34 cellular contexts compared by ENCODE assay signal in genomic region chr1:241118049-241118448, GRCh38.
"Had no signal": no experiment of that assay in that cellular context is flagged by ENCODE, and none has a peak within 500 bp of the region (broad histone marks: within the 10 kb centered on the region; RNA-seq: fewer than 3 reads in every experiment).

No MANE protein-coding gene starts in this region.

- FAIRE-seq: TTC549 had no signal

- H3K4me3 ChIP-seq: ascending aorta, body of pancreas, breast epithelium had no signal

- H3K27me3 ChIP-seq: ascending aorta, body of pancreas, brain microvascular endothelial cell, breast epithelium had no signal

- DNase-seq: activated B cell treated with CpG ODN at 0.5 μM for 24 hours; activated CD4-positive, alpha-beta memory T cell treated with anti-CD3 and anti-CD28 coated beads for 36 hours; activated CD4-positive, alpha-beta T cell treated with anti-CD3 and anti-CD28 coated beads for 4 hours; activated CD4-positive, alpha-beta T cell treated with anti-CD3 and anti-CD28 coated beads, Interleukin-2, amount 10 ng/mL, durations not matched to agents 24 days and 14 days; activated CD4-positive, alpha-beta T cell treated with anti-CD3 and anti-CD28 coated beads, Interleukin-2, amount 50 U/mL, for 1 hour; activated CD4-positive, alpha-beta T cell treated with anti-CD3 and anti-CD28 coated beads, Interleukin-2, amount 50 U/mL, for 4 hours; activated CD4-positive, CD25-positive, alpha-beta regulatory T cell treated with anti-CD3 and anti-CD28 coated beads, Interleukin-2, amount 50 U/mL, for 72 hours; activated CD8-positive, alpha-beta memory T cell treated with anti-CD3 and anti-CD28 coated beads, Interleukin-2, amount 50 U/mL, for 4 hours; activated CD8-positive, alpha-beta T cell treated with anti-CD3 and anti-CD28 coated beads for 36 hours; activated effector memory CD4-positive, alpha-beta T cell treated with anti-CD3 and anti-CD28 coated beads, Interleukin-2, amount 50 U/mL, for 16 hours; activated gamma-delta T cell treated with Interleukin-2 at 50 U/mL for 16 hours; activated naive CD4-positive, alpha-beta T cell; activated naive CD4-positive, alpha-beta T cell treated with anti-CD3 and anti-CD28 coated beads for 36 hours; activated naive CD8-positive, alpha-beta T cell treated with anti-CD3 and anti-CD28 coated beads, Interleukin-2, amount 10 ng/mL, durations not matched to agents 7 days and 5 days; activated naive CD8-positive, alpha-beta T cell treated with anti-CD3 and anti-CD28 coated beads, Interleukin-2, amount 50 U/mL, for 24 hours; activated T-cell treated with anti-CD3 and anti-CD28 coated beads for 4 hours; activated T-cell treated with anti-CD3 and anti-CD28 coated beads, Interleukin-2, amount 50 U/mL, for 1 hour; activated T-cell treated with anti-CD3 and anti-CD28 coated beads, Interleukin-2, amount 50 U/mL, for 4 hours; activated T-cell treated with anti-CD3 and anti-CD28 coated beads, Interleukin-2, amount 50 U/mL, for 72 hours; amygdala; anterior cingulate cortex; body of pancreas; brain microvascular endothelial cell; central memory CD4-positive, alpha-beta T cell; T-cell; T-helper 17 cell had no signal

- H3K4me3 Mint-ChIP-seq: activated B cell treated with CpG ODN at 0.5 μM for 24 hours; activated CD4-positive, alpha-beta memory T cell treated with anti-CD3 and anti-CD28 coated beads for 36 hours; activated CD4-positive, alpha-beta T cell treated with anti-CD3 and anti-CD28 coated beads, Interleukin-2, amount 10 ng/mL, durations not matched to agents 24 days and 14 days; activated CD8-positive, alpha-beta T cell treated with anti-CD3 and anti-CD28 coated beads for 36 hours; activated naive CD4-positive, alpha-beta T cell treated with anti-CD3 and anti-CD28 coated beads for 36 hours; activated naive CD4-positive, alpha-beta T cell treated with anti-CD3 and anti-CD28 coated beads, Interleukin-2, amount 50 U/mL, for 24 hours; activated naive CD8-positive, alpha-beta T cell; activated naive CD8-positive, alpha-beta T cell treated with anti-CD3 and anti-CD28 coated beads, Interleukin-2, amount 10 ng/mL, durations not matched to agents 7 days and 5 days; activated naive CD8-positive, alpha-beta T cell treated with anti-CD3 and anti-CD28 coated beads, Interleukin-2, amount 50 U/mL, for 24 hours; activated T-cell treated with anti-CD3 and anti-CD28 coated beads, Interleukin-2, amount 50 U/mL, for 4 hours; activated T-cell treated with anti-CD3 and anti-CD28 coated beads, Interleukin-2, amount 50 U/mL, for 72 hours; activated T-helper 1 cell treated with anti-CD3 and anti-CD28 coated beads, Interleukin-12 subunit alpha, Interleukin-12 subunit beta, Interleukin-2, Interleukin-4 antibody, amounts not matched to agents 30 ng/mL and 10 ng/mL and 1 ng/mL, durations not matched to agents 14 hours and 24 hours and 36 hours; activated T-helper 17 cell treated with anti-CD3 and anti-CD28 coated beads, Interleukin-2, amount 50 U/mL, for 72 hours; T-cell; T-helper 17 cell had no signal

- H3K27ac Mint-ChIP-seq: activated B cell treated with CpG ODN at 0.5 μM for 24 hours; activated CD4-positive, alpha-beta memory T cell treated with anti-CD3 and anti-CD28 coated beads for 36 hours; activated CD4-positive, alpha-beta T cell treated with anti-CD3 and anti-CD28 coated beads, Interleukin-2, amount 10 ng/mL, durations not matched to agents 24 days and 14 days; activated CD8-positive, alpha-beta T cell treated with anti-CD3 and anti-CD28 coated beads for 36 hours; activated naive CD4-positive, alpha-beta T cell treated with anti-CD3 and anti-CD28 coated beads for 36 hours; activated naive CD4-positive, alpha-beta T cell treated with anti-CD3 and anti-CD28 coated beads, Interleukin-2, amount 50 U/mL, for 24 hours; activated naive CD8-positive, alpha-beta T cell; activated naive CD8-positive, alpha-beta T cell treated with anti-CD3 and anti-CD28 coated beads, Interleukin-2, amount 10 ng/mL, durations not matched to agents 7 days and 5 days; activated naive CD8-positive, alpha-beta T cell treated with anti-CD3 and anti-CD28 coated beads, Interleukin-2, amount 50 U/mL, for 24 hours; activated T-cell treated with anti-CD3 and anti-CD28 coated beads, Interleukin-2, amount 50 U/mL, for 72 hours; activated T-helper 1 cell treated with anti-CD3 and anti-CD28 coated beads, Interleukin-12 subunit alpha, Interleukin-12 subunit beta, Interleukin-2, Interleukin-4 antibody, amounts not matched to agents 30 ng/mL and 10 ng/mL and 1 ng/mL, durations not matched to agents 14 hours and 24 hours and 36 hours; activated T-helper 17 cell treated with anti-CD3 and anti-CD28 coated beads, Interleukin-2, amount 50 U/mL, for 72 hours; T-cell; T-helper 17 cell had no signal

- H3K36me3 Mint-ChIP-seq: activated CD4-positive, alpha-beta memory T cell treated with anti-CD3 and anti-CD28 coated beads for 36 hours; activated naive CD4-positive, alpha-beta T cell treated with anti-CD3 and anti-CD28 coated beads, Interleukin-2, amount 50 U/mL, for 24 hours; activated naive CD8-positive, alpha-beta T cell; activated naive CD8-positive, alpha-beta T cell treated with anti-CD3 and anti-CD28 coated beads, Interleukin-2, amount 10 ng/mL, durations not matched to agents 7 days and 5 days; T-cell had no signal

- H3K4me1 Mint-ChIP-seq: activated B cell treated with CpG ODN at 0.5 μM for 24 hours; activated CD4-positive, alpha-beta T cell treated with anti-CD3 and anti-CD28 coated beads, Interleukin-2, amount 10 ng/mL, durations not matched to agents 24 days and 14 days; activated naive CD4-positive, alpha-beta T cell treated with anti-CD3 and anti-CD28 coated beads, Interleukin-2, amount 50 U/mL, for 24 hours; activated naive CD8-positive, alpha-beta T cell treated with anti-CD3 and anti-CD28 coated beads, Interleukin-2, amount 10 ng/mL, durations not matched to agents 7 days and 5 days; activated naive CD8-positive, alpha-beta T cell treated with anti-CD3 and anti-CD28 coated beads, Interleukin-2, amount 50 U/mL, for 24 hours; activated T-helper 17 cell treated with anti-CD3 and anti-CD28 coated beads, Interleukin-2, amount 50 U/mL, for 72 hours; T-cell; T-helper 17 cell had no signal

- H3K9me3 Mint-ChIP-seq: activated B cell treated with CpG ODN at 0.5 μM for 24 hours; activated CD4-positive, alpha-beta T cell treated with anti-CD3 and anti-CD28 coated beads, Interleukin-2, amount 10 ng/mL, durations not matched to agents 24 days and 14 days; activated naive CD4-positive, alpha-beta T cell treated with anti-CD3 and anti-CD28 coated beads for 36 hours; activated naive CD4-positive, alpha-beta T cell treated with anti-CD3 and anti-CD28 coated beads, Interleukin-2, amount 50 U/mL, for 24 hours; activated naive CD8-positive, alpha-beta T cell treated with anti-CD3 and anti-CD28 coated beads, Interleukin-2, amount 50 U/mL, for 24 hours; activated T-helper 1 cell treated with anti-CD3 and anti-CD28 coated beads, Interleukin-12 subunit alpha, Interleukin-12 subunit beta, Interleukin-2, Interleukin-4 antibody, amounts not matched to agents 30 ng/mL and 10 ng/mL and 1 ng/mL, durations not matched to agents 14 hours and 24 hours and 36 hours; activated T-helper 17 cell treated with anti-CD3 and anti-CD28 coated beads, Interleukin-2, amount 50 U/mL, for 72 hours had no signal

- H3K27me3 Mint-ChIP-seq: activated B cell treated with CpG ODN at 0.5 μM for 24 hours; activated CD4-positive, alpha-beta memory T cell treated with anti-CD3 and anti-CD28 coated beads for 36 hours; activated CD4-positive, alpha-beta T cell treated with anti-CD3 and anti-CD28 coated beads, Interleukin-2, amount 10 ng/mL, durations not matched to agents 24 days and 14 days; activated CD8-positive, alpha-beta T cell treated with anti-CD3 and anti-CD28 coated beads for 36 hours; activated naive CD4-positive, alpha-beta T cell treated with anti-CD3 and anti-CD28 coated beads, Interleukin-2, amount 50 U/mL, for 24 hours; activated naive CD8-positive, alpha-beta T cell; activated naive CD8-positive, alpha-beta T cell treated with anti-CD3 and anti-CD28 coated beads, Interleukin-2, amount 10 ng/mL, durations not matched to agents 7 days and 5 days; activated naive CD8-positive, alpha-beta T cell treated with anti-CD3 and anti-CD28 coated beads, Interleukin-2, amount 50 U/mL, for 24 hours; activated T-helper 17 cell treated with anti-CD3 and anti-CD28 coated beads, Interleukin-2, amount 50 U/mL, for 72 hours; T-helper 17 cell had no signal

- H3K4me1 ChIP-seq: ascending aorta, body of pancreas, breast epithelium had no signal

- H3K27ac ChIP-seq: ascending aorta, body of pancreas, brain microvascular endothelial cell, breast epithelium, VCaP had no signal

- H3K36me3 ChIP-seq: ascending aorta, brain microvascular endothelial cell, breast epithelium had no signal

- H3K9me3 ChIP-seq: ascending aorta, body of pancreas, breast epithelium had no signal

- ATAC-seq: activated CD8-positive, alpha-beta T cell treated with anti-CD3 and anti-CD28 coated beads for 36 hours; activated naive CD8-positive, alpha-beta T cell treated with anti-CD3 and anti-CD28 coated beads, Interleukin-2, amount 50 U/mL, for 24 hours; activated T-cell treated with anti-CD3 and anti-CD28 coated beads, Interleukin-2, amount 50 U/mL, for 4 hours; activated T-cell treated with anti-CD3 and anti-CD28 coated beads, Interleukin-2, amount 50 U/mL, for 72 hours; activated T-helper 17 cell treated with anti-CD3 and anti-CD28 coated beads, Interleukin-2, amount 50 U/mL, for 72 hours; body of pancreas; T-cell; T-helper 17 cell had no signal
